18 cellular contexts compared by ENCODE assay signal in the genomic region with DNA sequence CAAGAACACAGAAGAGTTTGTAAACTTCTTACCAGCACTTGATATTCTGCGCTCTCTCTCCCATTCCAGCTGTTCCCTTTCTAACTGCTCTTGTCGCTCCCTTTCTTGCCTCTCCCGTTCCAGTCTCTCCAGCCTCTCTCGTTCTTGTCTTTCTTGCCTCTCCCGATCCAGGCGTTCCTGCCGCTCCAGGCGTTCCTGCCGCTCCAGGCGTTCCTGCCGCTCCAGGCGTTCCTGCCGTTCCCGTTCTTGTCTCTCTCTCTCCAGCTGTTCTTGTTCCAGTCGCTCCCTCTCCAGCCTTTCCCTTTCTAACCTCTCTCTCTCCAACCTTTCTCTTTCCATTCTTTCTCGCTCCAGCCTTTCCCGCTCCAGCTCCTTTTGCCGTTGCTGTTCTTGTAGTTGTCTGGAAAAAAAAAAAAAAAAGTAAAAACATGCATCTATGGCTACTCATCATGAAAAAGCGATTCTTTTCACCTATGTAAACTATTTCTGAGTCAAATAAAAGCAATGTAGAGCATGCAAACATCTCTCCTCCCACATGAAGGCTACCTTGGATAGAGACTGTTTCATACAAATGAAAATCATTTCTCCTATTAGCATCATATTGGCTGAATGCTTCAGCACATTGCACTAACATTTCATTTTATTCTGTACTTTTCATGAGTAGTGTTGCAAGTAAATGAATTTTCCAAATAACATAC.
DNase-seq lines count a peak whose midpoint lies in the region; ATAC-seq and TF ChIP-seq lines count a peak whose summit lies in the region.
"Had no signal": no experiment of that assay in that cellular context is flagged by ENCODE, and none has a peak within 500 bp of the region (broad histone marks: within the 10 kb centered on the region; RNA-seq: fewer than 3 reads in every experiment).

No MANE protein-coding gene starts in this region.

- H3K27ac Mint-ChIP-seq in progenitor cell of endocrine pancreas: peak overlapping the region; percentile 68
- H3K27ac Mint-ChIP-seq: activated naive CD4-positive, alpha-beta T cell treated with anti-CD3 and anti-CD28 coated beads, Interleukin-2, amount 10 ng/mL, durations not matched to agents 7 days and 5 days had no signal

- DNase-seq in ELF-1 (ENCODE audit: low read depth, low spot score) (peak; percentile 96), left ventricle myocardium inferior (peak; percentile 31), progenitor cell of endocrine pancreas (ENCODE audit: low spot score, unreplicated experiment) (no peak), HAP-1 (ENCODE audit: low spot score in 2 of 2) (no peak), iPS-NIHi7 (ENCODE audit: extremely low spot score) (no peak), COR-L47 (lab: John Stamatoyannopoulos, UW) (no peak)
- DNase-seq: activated CD8-positive, alpha-beta memory T cell treated with anti-CD3 and anti-CD28 coated beads, Interleukin-2, amount 50 U/mL, for 48 hours; activated naive CD4-positive, alpha-beta T cell treated with anti-CD3 and anti-CD28 coated beads, Interleukin-2, amount 10 ng/mL, durations not matched to agents 7 days and 5 days; DMS79 treated with DMSO at 0.1 percent for 48 hours; NCI-H1930; NCI-H526 treated with DMSO at 0.1 percent for 48 hours; PC-3; SW 1271 had no signal

- no peaks in the 10 kb centered on the region for H3K9me3 ChIP-seq in left ventricle myocardium inferior (replicated peaks)
- no peaks in the 10 kb centered on the region for H3K9me3 ChIP-seq in HAP-1
- H3K9me3 ChIP-seq: breast epithelium, left lung, neutrophil had no signal

- H3K4me3 Mint-ChIP-seq in progenitor cell of endocrine pancreas (ENCODE audit: low read depth): no peak overlapping the region
- H3K4me3 Mint-ChIP-seq: activated naive CD4-positive, alpha-beta T cell treated with anti-CD3 and anti-CD28 coated beads, Interleukin-2, amount 10 ng/mL, durations not matched to agents 7 days and 5 days had no signal

- intact Hi-C loops in left ventricle myocardium inferior (cut with micrococcal nuclease): no loop called here

- peaks cover 2% of the 10 kb centered on the region for H3K4me1 Mint-ChIP-seq in progenitor cell of endocrine pancreas (ENCODE audit: low read depth)
- H3K4me1 Mint-ChIP-seq: activated naive CD4-positive, alpha-beta T cell treated with anti-CD3 and anti-CD28 coated beads, Interleukin-2, amount 10 ng/mL, durations not matched to agents 7 days and 5 days had no signal

- no peaks in the 10 kb centered on the region for H3K27me3 ChIP-seq in left ventricle myocardium inferior (ENCODE audit: low read depth)
- no peaks in the 10 kb centered on the region for H3K27me3 ChIP-seq in HAP-1 (ENCODE audit: low read depth)
- H3K27me3 ChIP-seq: breast epithelium, left lung, neutrophil had no signal

- TF ChIP-seq CTCF in left ventricle myocardium inferior (IDR thresholded peaks at IDR 0.05; ENCODE audit: borderline replicate concordance) (no peak), progenitor cell of endocrine pancreas (IDR thresholded peaks at IDR 0.05; ENCODE audit: unreplicated experiment) (no peak)

- H3K27ac ChIP-seq in angular gyrus (ENCODE audit: low read depth, low read length) (peak overlapping the region; percentile 1), left ventricle myocardium inferior (replicated peaks) (no peak overlapping the region)
- H3K27ac ChIP-seq: breast epithelium, left lung, neutrophil had no signal

- H3K36me3 Mint-ChIP-seq in progenitor cell of endocrine pancreas (ENCODE audit: insufficient read depth): peaks cover 18% of the 10 kb centered on the region
- H3K36me3 Mint-ChIP-seq: activated naive CD4-positive, alpha-beta T cell treated with anti-CD3 and anti-CD28 coated beads, Interleukin-2, amount 10 ng/mL, durations not matched to agents 7 days and 5 days had no signal

- H3K4me3 ChIP-seq in left ventricle myocardium inferior (no peak overlapping the region), HAP-1 (no peak overlapping the region)
- H3K4me3 ChIP-seq: breast epithelium, left lung had no signal

- ATAC-seq in GM18873 (IDR thresholded peaks at IDR 0.05; ENCODE audit: low FRiP score, unreplicated experiment): no peak
- ATAC-seq: left lung, PC-3 had no signal

- H3K36me3 ChIP-seq in left ventricle myocardium inferior: peaks cover 17% of the 10 kb centered on the region
- peaks cover 16% of the 10 kb centered on the region for H3K36me3 ChIP-seq in HAP-1 (replicated peaks)
- H3K36me3 ChIP-seq: breast epithelium, left lung, neutrophil had no signal

- no peaks in the 10 kb centered on the region for H3K9me3 Mint-ChIP-seq in progenitor cell of endocrine pancreas (ENCODE audit: low read depth)
- H3K9me3 Mint-ChIP-seq: activated naive CD4-positive, alpha-beta T cell treated with anti-CD3 and anti-CD28 coated beads, Interleukin-2, amount 10 ng/mL, durations not matched to agents 7 days and 5 days had no signal

- H3K27me3 Mint-ChIP-seq in progenitor cell of endocrine pancreas: no peaks in the 10 kb centered on the region

- H3K4me1 ChIP-seq in left ventricle myocardium inferior (peaks cover 8% of the 10 kb centered on the region), HAP-1 (peaks cover 26% of the 10 kb centered on the region)
- H3K4me1 ChIP-seq: breast epithelium, left lung had no signal

- in situ Hi-C loops in HAP-1 (cut with MboI; ENCODE audit: low sequenced_read_pairs): no loop called here

Comparison
In these comparisons a context has a peak if more than half of its experiments do, and no peak if none do; other contexts are left out.
1. DNase-seq: peak in ELF-1 (single experiment) and left ventricle myocardium inferior (single experiment); none in progenitor cell of endocrine pancreas (single experiment), HAP-1 (0 of 2), iPS-NIHi7 (single experiment) and COR-L47 (single experiment).